14 cellular contexts compared by ENCODE assay signal in genomic region chr17:67456103-67456502, GRCh38.
DNase-seq lines count a peak whose midpoint lies in the region; ATAC-seq and TF ChIP-seq lines count a peak whose summit lies in the region.
"Had no signal": no experiment of that assay in that cellular context is flagged by ENCODE, and none has a peak within 500 bp of the region (broad histone marks: within the 10 kb centered on the region; RNA-seq: fewer than 3 reads in every experiment).

No MANE protein-coding gene starts in this region.

- WGBS in upper lobe of left lung, 2 donors = 63 to 71% methylated on average over 1 of the region's 1 CpG

- H3K79me2 ChIP-seq in DND-41 (ENCODE audit: insufficient read depth, low read length) (no peaks in the 10 kb centered on the region), OCI-LY7 (ENCODE audit: insufficient read depth, low read depth, low read length) (peaks cover 4% of the 10 kb centered on the region; the same call in 1 of the 2 replicates)
- H3K79me2 ChIP-seq: parathyroid adenoma had no signal

- TF ChIP-seq EP300 in upper lobe of left lung (IDR thresholded peaks at IDR 0.05) = no peak

- no peak for ATAC-seq in CD4-positive, alpha-beta T cell (ENCODE audit: poor library complexity)
- ATAC-seq in DND-41 (ENCODE audit: insufficient read depth, low read depth) = no peak
- no peak for ATAC-seq in HG03135 (IDR thresholded peaks at IDR 0.05; ENCODE audit: unreplicated experiment)
- ATAC-seq in upper lobe of left lung (ENCODE audit: low FRiP score in 2 of 2) = no peak

- CTCF ChIA-PET in CD4-positive, alpha-beta T cell (lab: Charles Lee) = interaction anchor here (0.8 to 2.6 kb wide), 7 partner anchors 12 to 147 kb away, joined by 3 to 21 read pairs (median 5); no protein-coding TSS in a partner anchor
- CTCF ChIA-PET in OCI-LY7 (lab: Charles Lee; ENCODE audit: unreplicated experiment) = no interaction called here

- H3K9ac ChIP-seq in DND-41 (ENCODE audit: low read depth, low read length) = no peak overlapping the region
- H3K9ac ChIP-seq: parathyroid adenoma had no signal

- intact Hi-C loops in CD4-positive, alpha-beta T cell (cut with DNase I, micrococcal nuclease) = no loop called here
- intact Hi-C loops in OCI-LY7 (cut with micrococcal nuclease; ENCODE audit: unreplicated experiment) = no loop called here

- H3K9me2 ChIP-seq in OCI-LY7 (ENCODE audit: insufficient read depth, low read length) = no peaks in the 10 kb centered on the region

- H3K4me2 ChIP-seq in DND-41 (ENCODE audit: insufficient read depth, low read length) = no peak overlapping the region
- peak overlapping the region; percentile 48 for H3K4me2 ChIP-seq in OCI-LY7 (ENCODE audit: low read length)

- H3K36me3 Mint-ChIP-seq in CD4-positive, alpha-beta T cell (ENCODE audit: low read depth) = peaks cover 43% of the 10 kb centered on the region

- no peak overlapping the region for H2AFZ ChIP-seq in DND-41 (ENCODE audit: low read depth, low read length)
- peak overlapping the region; percentile 35 for H2AFZ ChIP-seq in OCI-LY7 (ENCODE audit: low read length)
- H2AFZ ChIP-seq: parathyroid adenoma had no signal

- peak overlapping the region; percentile 2 for H3K4me3 Mint-ChIP-seq in CD4-positive, alpha-beta T cell
- H3K4me3 Mint-ChIP-seq: B cell, naive B cell had no signal

- H3K36me3 ChIP-seq in DND-41 (ENCODE audit: insufficient read depth, low read length) = no peaks in the 10 kb centered on the region
- no peaks in the 10 kb centered on the region; the same call in 1 of the 2 replicates for H3K36me3 ChIP-seq in OCI-LY7 (ENCODE audit: insufficient read depth, low read length)
- H3K36me3 ChIP-seq in upper lobe of left lung = no peaks in the 10 kb centered on the region
- H3K36me3 ChIP-seq: vagina had no signal

- TF ChIP-seq CTCF in CD4-positive, alpha-beta T cell (IDR thresholded peaks at IDR 0.05) = no peak
- no peak for TF ChIP-seq CTCF in DND-41 (IDR thresholded peaks at IDR 0.05; ENCODE audit: borderline replicate concordance, extremely low read depth, low read length, poor library complexity, severe bottlenecking)
- no peak for TF ChIP-seq CTCF in OCI-LY7 (conservative IDR thresholded peaks at IDR 0.05; ENCODE audit: low read length)
- TF ChIP-seq CTCF in upper lobe of left lung (IDR thresholded peaks at IDR 0.05) = no peak

- BruUV-seq in OCI-LY7 (replicated peaks; lab: Mats Ljungman, UMichigan) = no TSS peak

- H3K27me3 Mint-ChIP-seq in CD4-positive, alpha-beta T cell = no peaks in the 10 kb centered on the region
- H3K27me3 Mint-ChIP-seq: B cell, naive B cell had no signal

- no peak for TF ChIP-seq POLR2A in upper lobe of left lung (IDR thresholded peaks at IDR 0.05)

- DNase-seq in CD4-positive, alpha-beta T cell = no peak
- DNase-seq in DND-41 (no peak), OCI-LY7 (ENCODE audit: low spot score) (peak; percentile 38), germinal center (ENCODE audit: low spot score) (peak; percentile 61), upper lobe of left lung (no peak)
- no peak for DNase-seq in stimulated activated naive CD4-positive, alpha-beta T cell treated with Interleukin-2 at 50 U/mL for 16 hours (lab: John Stamatoyannopoulos, UW)
- DNase-seq: naive B cell, NCI-H226, RPMI8226 had no signal

- H3K9me3 ChIP-seq in CD4-positive, alpha-beta T cell (ENCODE audit: control insufficient read depth, low read length) = peaks cover 6% of the 10 kb centered on the region
- H3K9me3 ChIP-seq in DND-41 (ENCODE audit: insufficient read depth, low read length, severe bottlenecking) = peaks cover 5% of the 10 kb centered on the region
- H3K9me3 ChIP-seq in OCI-LY7 (ENCODE audit: low read length) = peaks cover 10% of the 10 kb centered on the region; the same call in 1 of the 2 replicates
- H3K9me3 ChIP-seq in upper lobe of left lung = peaks cover 0 to 4% (median 0%) of the 10 kb centered on the region in 4 donors
- H3K9me3 ChIP-seq: vagina had no signal

- H3K4me1 Mint-ChIP-seq in CD4-positive, alpha-beta T cell (ENCODE audit: low read depth) = peaks cover 80% of the 10 kb centered on the region

- peaks cover 5% of the 10 kb centered on the region for H3K9me3 Mint-ChIP-seq in CD4-positive, alpha-beta T cell

- H3K4me3 ChIP-seq in DND-41 (ENCODE audit: low read depth in 1 of 2, low read length in 2 of 2) (no peak overlapping the region), OCI-LY7 (ENCODE audit: low read depth, low read length, poor library complexity, severe bottlenecking) (peak overlapping the region; percentile 18), upper lobe of left lung (no peak overlapping the region)
- H3K4me3 ChIP-seq: lung, vagina had no signal

- POLR2A ChIA-PET in CD4-positive, alpha-beta T cell (lab: Charles Lee) = interaction anchor here (0.7 to 9.3 kb wide), 9 partner anchors 8 to 71 kb away, joined by 3 to 182 read pairs (median 5); no protein-coding TSS in a partner anchor
- POLR2A ChIA-PET in OCI-LY7 (lab: Charles Lee) = interaction anchor here (0.7 to 5.0 kb wide), 4 partner anchors 10 to 85 kb away, joined by 3 to 33 read pairs (median 4); no protein-coding TSS in a partner anchor

- H3K4me1 ChIP-seq in DND-41 (ENCODE audit: insufficient read depth, low read length) = peaks cover 28% of the 10 kb centered on the region
- peaks cover 60% of the 10 kb centered on the region for H3K4me1 ChIP-seq in OCI-LY7 (ENCODE audit: insufficient read depth, low read length, poor library complexity, severe bottlenecking)
- H3K4me1 ChIP-seq in upper lobe of left lung = no peaks in the 10 kb centered on the region
- H3K4me1 ChIP-seq: parathyroid adenoma, vagina had no signal

- H3K27me3 ChIP-seq in CD4-positive, alpha-beta T cell (ENCODE audit: control insufficient read depth, insufficient read depth, low read length) = no peaks in the 10 kb centered on the region
- no peaks in the 10 kb centered on the region for H3K27me3 ChIP-seq in DND-41 (ENCODE audit: insufficient read depth, low read length, poor library complexity)
- H3K27me3 ChIP-seq in upper lobe of left lung = no peaks in the 10 kb centered on the region
- H3K27me3 ChIP-seq: vagina had no signal

- H4K20me1 ChIP-seq in DND-41 (ENCODE audit: insufficient read depth, low read length) (no peaks in the 10 kb centered on the region), OCI-LY7 (ENCODE audit: insufficient read depth, low read length) (no peaks in the 10 kb centered on the region)

- H3K27ac ChIP-seq in CD4-positive, alpha-beta T cell (ENCODE audit: low read depth, low read length) = no peak overlapping the region
- H3K27ac ChIP-seq in DND-41 (ENCODE audit: low read length) (peak overlapping the region; percentile 13; the same call in 1 of the 2 replicates), OCI-LY7 (ENCODE audit: low read depth, low read length, poor library complexity, severe bottlenecking) (peak overlapping the region; percentile 64), upper lobe of left lung (no peak overlapping the region)
- H3K27ac ChIP-seq: parathyroid adenoma, vagina had no signal

- peak overlapping the region; percentile 61 for H3K27ac Mint-ChIP-seq in CD4-positive, alpha-beta T cell
- H3K27ac Mint-ChIP-seq: B cell had no signal

Comparison
In these comparisons a context has a peak if more than half of its experiments do, and no peak if none do; other contexts are left out.
1. DNase-seq: peak in OCI-LY7 (single experiment) and germinal center (single experiment); none in CD4-positive, alpha-beta T cell (0 of 10), DND-41 (single experiment), stimulated activated naive CD4-positive, alpha-beta T cell treated with Interleukin-2 at 50 U/mL for 16 hours (single experiment) and upper lobe of left lung (0 of 2).
2. H3K27ac ChIP-seq: peak in DND-41 (single experiment) and OCI-LY7 (single experiment); none in CD4-positive, alpha-beta T cell (single experiment) and upper lobe of left lung (0 of 4).